ENCODE assay signal across 13 cellular contexts in the genomic region with DNA sequence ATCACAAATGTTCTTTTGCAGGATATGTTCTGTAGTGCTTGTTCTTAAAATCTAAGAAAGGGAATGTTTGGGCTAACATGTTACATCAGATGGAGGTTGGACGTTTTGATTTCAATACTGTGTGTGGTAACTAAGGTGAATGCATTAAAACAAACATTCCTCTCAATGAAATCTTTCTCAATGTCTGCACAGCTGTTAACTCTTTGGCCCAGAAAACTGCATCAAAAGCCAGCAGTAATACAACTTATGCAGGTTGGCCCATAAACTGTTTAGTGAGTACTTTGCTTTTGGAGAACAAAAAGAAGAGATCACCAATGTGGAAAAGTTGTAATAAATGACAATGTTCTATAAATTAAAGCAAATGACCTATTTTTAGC. TPM values are rescaled to one million over a fixed set of nuclear protein-coding genes. Genes with fewer than 3 reads are reported as not detected.
DNase-seq lines count a peak whose midpoint lies in the region; ATAC-seq and TF ChIP-seq lines count a peak whose summit lies in the region.
"Had no signal": no experiment of that assay in that cellular context is flagged by ENCODE, and none has a peak within 500 bp of the region (broad histone marks: within the 10 kb centered on the region; RNA-seq: fewer than 3 reads in every experiment).

No MANE protein-coding gene starts in this region.

- H3K14ac ChIP-seq in IMR-90 (replicated peaks; ENCODE audit: low read depth, low read length), result peak overlapping the region; percentile 42; the same call in 1 of the 2 replicates

- no peak overlapping the region for H3K56ac ChIP-seq in IMR-90 (ENCODE audit: extremely low read depth, insufficient read depth, low read length)

- H3K9me3 ChIP-seq in IMR-90 (ENCODE audit: control insufficient read depth, insufficient read depth, low read length) (no peaks in the 10 kb centered on the region), RWPE2 (ENCODE audit: severe bottlenecking) (no peaks in the 10 kb centered on the region), fibroblast of lung (ENCODE audit: control insufficient read depth, insufficient read depth, low read depth, low read length) (no peaks in the 10 kb centered on the region)

- peak overlapping the region; percentile 47; the same call in 1 of the 2 replicates for H3K23ac ChIP-seq in IMR-90 (ENCODE audit: low read depth, low read length)

- no peak overlapping the region for H4K5ac ChIP-seq in IMR-90 (ENCODE audit: low read depth, low read length)

- no TSS peak for BruUV-seq in IMR-90 (replicated peaks; lab: Mats Ljungman, UMichigan)

- no CpG with 5 or more reads among the region's 1 CpG for WGBS in IMR-90 (ENCODE audit: extremely low coverage in 2 of 2, insufficient read length in 1 of 2), 2 experiments

- no peak for TF ChIP-seq RAD21 in IMR-90 (IDR thresholded peaks at IDR 0.05; ENCODE audit: low read length)

- H2AFZ ChIP-seq in IMR-90 (replicated peaks; ENCODE audit: low read length, poor library complexity), result no peak overlapping the region
- H2AFZ ChIP-seq in fibroblast of lung (ENCODE audit: low read length), result no peak overlapping the region

- H4K91ac ChIP-seq in IMR-90 (ENCODE audit: insufficient read depth, low read depth, low read length), result no peak overlapping the region

- TF ChIP-seq POLR2A in IMR-90 (IDR thresholded peaks at IDR 0.05; ENCODE audit: low read depth, low read length), result no peak

- TF ChIP-seq CTCF in IMR-90 (conservative IDR thresholded peaks at IDR 0.05; ENCODE audit: low read depth, low read length), result no peak
- no peak for TF ChIP-seq CTCF in RWPE2 (IDR thresholded peaks at IDR 0.05; ENCODE audit: poor library complexity, severe bottlenecking)
- no peak for TF ChIP-seq CTCF in fibroblast of lung (conservative IDR thresholded peaks at IDR 0.05 in 1 of 2, IDR thresholded peaks at IDR 0.05 in 1 of 2; ENCODE audit: low read depth in 1 of 2, low read length in 2 of 2)

- H3K79me2 ChIP-seq in fibroblast of lung (ENCODE audit: control insufficient read depth, insufficient read depth, low read length), result peaks cover 80% of the 10 kb centered on the region

- DNase-seq in IMR-90 (peak; percentile 84), RWPE2 (ENCODE audit: low spot score) (no peak), fibroblast of lung (ENCODE audit: low read depth in 2 of 2) (peak; percentile 71 to 85), renal cortical epithelial cell (ENCODE audit: low read depth) (peak; percentile 86), NCI-H526 (lab: John Stamatoyannopoulos, UW) (no peak), NCI-H1105 treated with DMSO at 0.1 percent for 48 hours (lab: John Stamatoyannopoulos, UW) (no peak), SK-N-DZ (ENCODE audit: low spot score) (no peak)
- DNase-seq: activated CD8-positive, alpha-beta memory T cell treated with anti-CD3 and anti-CD28 coated beads, Interleukin-2, amount 50 U/mL, for 48 hours; amniotic stem cell; glutamatergic neuron had no signal

- H2BK20ac ChIP-seq in IMR-90 (ENCODE audit: low read depth, low read length), result no peak overlapping the region

- peak overlapping the region; percentile 94; the same call in 1 of the 2 replicates for H3K27ac ChIP-seq in IMR-90 (ENCODE audit: insufficient read depth, low read length)
- H3K27ac ChIP-seq in RWPE2 (ENCODE audit: poor library complexity, severe bottlenecking), result peak overlapping the region; percentile 95
- H3K27ac ChIP-seq in fibroblast of lung (ENCODE audit: insufficient read depth, low read length), result peak overlapping the region; percentile 84

- H3K79me1 ChIP-seq in IMR-90 (ENCODE audit: low read depth in 1 of 2, low read length in 2 of 2), result peaks cover 22 to 46% of the 10 kb centered on the region in 2 experiments

- no peak overlapping the region for H2AK9ac ChIP-seq in IMR-90 (replicated peaks; ENCODE audit: low read depth, low read length, poor library complexity)

- H2BK120ac ChIP-seq in IMR-90 (ENCODE audit: low read depth, low read length), result peak overlapping the region; percentile 20; the same call in 1 of the 2 replicates

- peak overlapping the region; percentile 69; the same call in 1 of the 3 replicates for H2BK15ac ChIP-seq in IMR-90 (ENCODE audit: low read depth, low read length)

- intact Hi-C loops in IMR-90 (cut with micrococcal nuclease), result no loop called here

- H3K4me2 ChIP-seq in IMR-90 (ENCODE audit: low read depth, low read length) (no peak overlapping the region), fibroblast of lung (ENCODE audit: extremely low read depth, insufficient read depth, low read length) (peak overlapping the region; percentile 27)

- H3K9me1 ChIP-seq in IMR-90 (ENCODE audit: insufficient read depth, low read length), result peaks cover 12% of the 10 kb centered on the region

- peak overlapping the region; percentile 23; the same call in 1 of the 2 replicates for H3K4ac ChIP-seq in IMR-90 (ENCODE audit: low read depth, low read length)

- H3K9ac ChIP-seq in IMR-90 (ENCODE audit: low read depth, low read length) (no peak overlapping the region; the same call in 1 of the 2 replicates), fibroblast of lung (ENCODE audit: insufficient read depth, low read length) (no peak overlapping the region)

- no peak overlapping the region for H3K18ac ChIP-seq in IMR-90 (ENCODE audit: low read depth, low read length)

- POLR2A ChIA-PET in IMR-90 (lab: Charles Lee; ENCODE audit: unreplicated experiment), result no interaction called here

- dilution Hi-C loops in IMR-90 (cut with HindIII; ENCODE audit: low sequenced_read_pairs, unreplicated experiment), result no loop called here

- H3K27me3 ChIP-seq in IMR-90 (ENCODE audit: control insufficient read depth, insufficient read depth, low read length) (no peaks in the 10 kb centered on the region), RWPE2 (ENCODE audit: insufficient read depth, poor library complexity, severe bottlenecking) (no peaks in the 10 kb centered on the region), fibroblast of lung (ENCODE audit: control insufficient read depth, insufficient read depth, low read length) (no peaks in the 10 kb centered on the region)

- H3K4me1 ChIP-seq in IMR-90 (ENCODE audit: control insufficient read depth, insufficient read depth, low read length) (peaks cover 13% of the 10 kb centered on the region), RWPE2 (ENCODE audit: insufficient read depth, poor library complexity, severe bottlenecking) (peaks cover 47% of the 10 kb centered on the region), fibroblast of lung (ENCODE audit: control insufficient read depth, extremely low read depth, insufficient read depth, low read length) (peaks cover 35% of the 10 kb centered on the region)

- CTCF ChIA-PET in IMR-90 (lab: Yijun Ruan, JAX), result interaction anchor here (0.7 to 0.9 kb wide), 3 partner anchors 16 to 417 kb away, joined by 3 read pairs; no protein-coding TSS in a partner anchor

- H4K8ac ChIP-seq in IMR-90 (ENCODE audit: low read depth in 2 of 2, low read length in 2 of 2), result peak overlapping the region; percentile 5 to 83; a peak in 1 of 4 replicates

- H4K20me1 ChIP-seq in IMR-90 (ENCODE audit: insufficient read depth, low read length) (no peaks in the 10 kb centered on the region), fibroblast of lung (ENCODE audit: control insufficient read depth, extremely low read depth, insufficient read depth, low read length) (no peaks in the 10 kb centered on the region)

- no peak overlapping the region for H3K4me3 ChIP-seq in IMR-90 (ENCODE audit: insufficient read depth, low read depth, low read length)
- H3K4me3 ChIP-seq in RWPE2 (ENCODE audit: severe bottlenecking), result no peak overlapping the region
- H3K4me3 ChIP-seq in fibroblast of lung (replicated peaks in 1 of 4; ENCODE audit: control extremely low read depth in 1 of 4, insufficient read depth in 1 of 4, low read depth in 3 of 4, low read length in 4 of 4), result no peak overlapping the region
- H3K4me3 ChIP-seq: skin epidermis had no signal

- no peak overlapping the region for H2AK5ac ChIP-seq in IMR-90 (ENCODE audit: low read depth, low read length)

- no peak for ATAC-seq in IMR-90 (ENCODE audit: low read depth)
- ATAC-seq in RWPE2 (ENCODE audit: low read depth), result peak; percentile 58
- ATAC-seq in GM21423 (IDR thresholded peaks at IDR 0.05; ENCODE audit: unreplicated experiment), result no peak

- in situ Hi-C loops in IMR-90 (cut with MboI; ENCODE audit: low sequenced_read_pairs), result no loop called here

- H3K36me3 ChIP-seq in IMR-90 (ENCODE audit: control insufficient read depth, insufficient read depth, low read length), result peaks cover 10% of the 10 kb centered on the region
- H3K36me3 ChIP-seq in RWPE2 (ENCODE audit: low read depth), result peaks cover 37% of the 10 kb centered on the region
- no peaks in the 10 kb centered on the region for H3K36me3 ChIP-seq in fibroblast of lung (ENCODE audit: control insufficient read depth, insufficient read depth, low read length)

- H2BK5ac ChIP-seq in IMR-90 (ENCODE audit: low read depth, low read length, poor library complexity, severe bottlenecking), result peak overlapping the region; percentile 99

TF ChIP-seq in IMR-90, 13 proteins besides CTCF, POLR2A, EP300 and RAD21:
- TF ChIP-seq CEBPB (IDR thresholded peaks at IDR 0.05; ENCODE audit: low read depth, low read length), result peak; percentile 81
- TF ChIP-seq, protein P1, sequence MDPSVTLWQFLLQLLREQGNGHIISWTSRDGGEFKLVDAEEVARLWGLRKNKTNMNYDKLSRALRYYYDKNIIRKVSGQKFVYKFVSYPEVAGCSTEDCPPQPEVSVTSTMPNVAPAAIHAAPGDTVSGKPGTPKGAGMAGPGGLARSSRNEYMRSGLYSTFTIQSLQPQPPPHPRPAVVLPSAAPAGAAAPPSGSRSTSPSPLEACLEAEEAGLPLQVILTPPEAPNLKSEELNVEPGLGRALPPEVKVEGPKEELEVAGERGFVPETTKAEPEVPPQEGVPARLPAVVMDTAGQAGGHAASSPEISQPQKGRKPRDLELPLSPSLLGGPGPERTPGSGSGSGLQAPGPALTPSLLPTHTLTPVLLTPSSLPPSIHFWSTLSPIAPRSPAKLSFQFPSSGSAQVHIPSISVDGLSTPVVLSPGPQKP (IDR thresholded peaks at IDR 0.05; ENCODE audit: borderline replicate concordance, low read depth, low read length), result no peak
TF ChIP-seq in IMR-90: peak in this region for 1.

RNA-seq across cellular contexts. Expression of a gene that starts 18.1 kb away (rescaled TPM):
- total RNA-seq in IMR-90 (2012; rRNA removed) (126 and 143 TPM in 2 replicates), fibroblast of lung (30.8 and 56.6 TPM in 2 replicates), renal cortical epithelial cell (31.7 and 39.6 TPM in 2 replicates)
- polyA plus RNA-seq in IMR-90 (2012; rRNA removed) (47.7 and 49.0 TPM in 2 replicates), fibroblast of lung (48.7 and 51.1 TPM in 2 replicates)
- polyA plus RNA-seq in IMR-90 (2012; cell fraction: cytosol; rRNA removed), result 24.2 and 47.1 TPM in 2 replicates
- polyA plus RNA-seq in IMR-90 (2012; cell fraction: nucleus; rRNA removed; ENCODE audit: low replicate concordance), result 18.5 and 55.6 TPM in 2 replicates
- 43.3 and 47.2 TPM in 2 replicates for polyA plus RNA-seq in fibroblast of lung (2012)
- polyA minus RNA-seq in fibroblast of lung (ENCODE audit: low replicate concordance), result 27.0 and 29.8 TPM in 2 replicates
- polyA plus RNA-seq in SK-N-DZ (2014; cell fraction: cytosol; rRNA removed), result not detected in 2 replicates
- not detected in 2 replicates for polyA plus RNA-seq in SK-N-DZ (2014; cell fraction: nucleus; rRNA removed)
- total RNA-seq: OCI-LY7 had no signal

Comparison
In these comparisons a context has a peak if more than half of its experiments do, and no peak if none do; other contexts are left out.
1. DNase-seq: peak in IMR-90 (single experiment), fibroblast of lung (2 of 2) and renal cortical epithelial cell (single experiment); none in RWPE2 (single experiment), NCI-H526 (0 of 2), NCI-H1105 treated with DMSO at 0.1 percent for 48 hours (single experiment) and SK-N-DZ (single experiment).
2. Peak in every context shown above with its lines, with median percentiles within 50 percentile points of each other: H3K27ac ChIP-seq.